Comparison of ENCODE assay signal across 8 cellular contexts in genomic region chr3:184133840-184134745, GRCh38. TPM values are rescaled to one million over a fixed set of nuclear protein-coding genes. Genes with fewer than 3 reads are reported as not detected.
DNase-seq lines count a peak whose midpoint lies in the region; ATAC-seq and TF ChIP-seq lines count a peak whose summit lies in the region.

No MANE protein-coding gene starts in this region.

- 1% methylated on average over 37 of the region's 37 CpGs for WGBS in esophagus muscularis mucosa

- peak overlapping the region; percentile 87 to 97 (median 92) for H3K4me3 ChIP-seq in esophagus muscularis mucosa
- peak overlapping the region; percentile 9 for H3K4me3 ChIP-seq in mucosa of descending colon

- H3K4me3 Mint-ChIP-seq in activated T-cell treated with anti-CD3 and anti-CD28 coated beads, Interleukin-2, amount 50 U/mL, for 24 hours = peak overlapping the region; percentile 95
- H3K4me3 Mint-ChIP-seq in stimulated activated naive CD8-positive, alpha-beta T cell treated with anti-CD3 and anti-CD28 coated beads, Interleukin-15, amount 100 ng/mL, for 72 hours = peak overlapping the region; percentile 86 to 98

- no peaks in the 10 kb centered on the region for H3K27me3 Mint-ChIP-seq in activated T-cell treated with anti-CD3 and anti-CD28 coated beads, Interleukin-2, amount 50 U/mL, for 24 hours
- H3K27me3 Mint-ChIP-seq in stimulated activated naive CD8-positive, alpha-beta T cell treated with anti-CD3 and anti-CD28 coated beads, Interleukin-15, amount 100 ng/mL, for 72 hours = no peaks in the 10 kb centered on the region

- H3K36me3 ChIP-seq in esophagus muscularis mucosa (peaks cover 2 to 18% (median 15%) of the 10 kb centered on the region in 4 donors), mucosa of descending colon (ENCODE audit: low read depth) (no peaks in the 10 kb centered on the region)

- CTCF ChIA-PET in GM10248 (lab: Yijun Ruan, JAX) = interaction anchor here (1.0 to 1.9 kb wide), 6 partner anchors 24 to 250 kb away, joined by 3 to 6 read pairs (median 4); partner anchors contain the start of genes EEF1AKMT4 and PARL

- POLR2A ChIA-PET in GM10248 (lab: Yijun Ruan, JAX) = interaction anchor here (0.6 kb wide), 1 partner anchor 226 kb away, joined by 3 read pairs; no protein-coding TSS in a partner anchor

- peaks cover 40% of the 10 kb centered on the region for H3K4me1 Mint-ChIP-seq in activated T-cell treated with anti-CD3 and anti-CD28 coated beads, Interleukin-2, amount 50 U/mL, for 24 hours (ENCODE audit: low read depth)
- H3K4me1 Mint-ChIP-seq in stimulated activated naive CD8-positive, alpha-beta T cell treated with anti-CD3 and anti-CD28 coated beads, Interleukin-15, amount 100 ng/mL, for 72 hours = peaks cover 33% of the 10 kb centered on the region

- ATAC-seq in mucosa of descending colon = peak; percentile 76
- ATAC-seq in stimulated activated naive CD8-positive, alpha-beta T cell treated with anti-CD3 and anti-CD28 coated beads, Interleukin-15, amount 100 ng/mL, for 72 hours = peak; percentile 27

- no peaks in the 10 kb centered on the region for H3K9me3 Mint-ChIP-seq in activated T-cell treated with anti-CD3 and anti-CD28 coated beads, Interleukin-2, amount 50 U/mL, for 24 hours
- no peaks in the 10 kb centered on the region for H3K9me3 Mint-ChIP-seq in stimulated activated naive CD8-positive, alpha-beta T cell treated with anti-CD3 and anti-CD28 coated beads, Interleukin-15, amount 100 ng/mL, for 72 hours

- H3K27me3 ChIP-seq in esophagus muscularis mucosa = no peaks in the 10 kb centered on the region

- DNase-seq in GM10248 (ENCODE audit: extremely low spot score) (peak; percentile 68), HUDEP-2 (lab: John Stamatoyannopoulos, UW; ENCODE audit: unreplicated experiment in 76 of 76) (peak in 73 of 76 experiments; percentile 10 to 84 (median 69)), NOMO-1 treated with dmso at 0.1 percent for 144 hours (lab: John Stamatoyannopoulos, UW; ENCODE audit: unreplicated experiment) (peak; percentile 81), esophagus muscularis mucosa (ENCODE audit: extremely low spot score) (peak; percentile 92), mucosa of descending colon (peak; percentile 88 to 90 (median 90)), GM19240 (ENCODE audit: insufficient read length, low spot score) (no peak)
- DNase-seq in activated T-cell treated with anti-CD3 and anti-CD28 coated beads, Interleukin-2, amount 50 U/mL, for 24 hours = peak; percentile 79
- peak; percentile 16 to 35 for DNase-seq in stimulated activated naive CD8-positive, alpha-beta T cell treated with anti-CD3 and anti-CD28 coated beads, Interleukin-15, amount 100 ng/mL, for 72 hours

- peak overlapping the region; percentile 95 for H3K27ac Mint-ChIP-seq in activated T-cell treated with anti-CD3 and anti-CD28 coated beads, Interleukin-2, amount 50 U/mL, for 24 hours
- H3K27ac Mint-ChIP-seq in stimulated activated naive CD8-positive, alpha-beta T cell treated with anti-CD3 and anti-CD28 coated beads, Interleukin-15, amount 100 ng/mL, for 72 hours = peak overlapping the region; percentile 90 to 97

- intact Hi-C loops in esophagus muscularis mucosa (cut with DNase I) (loop anchor here (2.0 to 5.0 kb wide), 3 partner anchors 41 to 118 kb away; partner anchors contain the start of genes ABCC5 and AP2M1), mucosa of descending colon (cut with DNase I, micrococcal nuclease) (no loop called here)

- peaks cover 47% of the 10 kb centered on the region for H3K36me3 Mint-ChIP-seq in activated T-cell treated with anti-CD3 and anti-CD28 coated beads, Interleukin-2, amount 50 U/mL, for 24 hours (ENCODE audit: low read depth)

- no peak for TF ChIP-seq EP300 in esophagus muscularis mucosa (IDR thresholded peaks at IDR 0.05)

- TF ChIP-seq CTCF in GM10248 (IDR thresholded peaks at IDR 0.05; ENCODE audit: control extremely low read depth, extremely low read depth, low read depth, missing control alignments) = no peak
- TF ChIP-seq CTCF in esophagus muscularis mucosa (IDR thresholded peaks at IDR 0.05) = no peak
- TF ChIP-seq CTCF in mucosa of descending colon (IDR thresholded peaks at IDR 0.05) = no peak

- no peaks in the 10 kb centered on the region for H3K9me3 ChIP-seq in esophagus muscularis mucosa
- H3K9me3 ChIP-seq in mucosa of descending colon = no peaks in the 10 kb centered on the region

- H3K4me1 ChIP-seq in esophagus muscularis mucosa (peaks cover 14 to 35% (median 23%) of the 10 kb centered on the region in 4 donors), mucosa of descending colon (ENCODE audit: low read depth) (peaks cover 17% of the 10 kb centered on the region)

- no peak for TF ChIP-seq POLR2A in esophagus muscularis mucosa (IDR thresholded peaks at IDR 0.05; ENCODE audit: low read depth)

- H3K27ac ChIP-seq in esophagus muscularis mucosa (replicated peaks in 1 of 4) = peak overlapping the region; percentile 85 to 91 (median 88)

RNA-seq across cellular contexts. Expression of gene EIF2B5, which starts 1.1 kb away (rescaled TPM):
- total RNA-seq in esophagus muscularis mucosa (10 to 100 TPM; 29.3 to 39.5 (median 33.8) TPM), mucosa of descending colon (10 to 100 TPM; 41.4 to 48.6 (median 47.0) TPM)

RNA-seq across cellular contexts. Expression of gene DVL3, which starts 21.1 kb away (rescaled TPM):
- total RNA-seq in esophagus muscularis mucosa (100 to 1,000 TPM in 2 of 4 donors, 10 to 100 TPM in 2; 64.0 to 119 (median 86.3) TPM), mucosa of descending colon (100 to 1,000 TPM in 1 of 3 donors, 10 to 100 TPM in 2; 63.3 to 104 (median 69.1) TPM)

RNA-seq across cellular contexts. Expression of gene HTR3E, which starts 37.2 kb away (rescaled TPM):
- not detected for total RNA-seq in esophagus muscularis mucosa
- total RNA-seq in mucosa of descending colon = under 1 TPM; 0.16 to 0.70 (median 0.35) TPM

RNA-seq across cellular contexts. Expression of gene AP2M1, which starts 40.6 kb away (rescaled TPM):
- total RNA-seq in esophagus muscularis mucosa (100 to 1,000 TPM; 258 to 397 (median 298) TPM), mucosa of descending colon (100 to 1,000 TPM; 215 to 297 (median 227) TPM)

RNA-seq across cellular contexts. Expression of gene ABCF3, which starts 51.9 kb away (rescaled TPM):
- total RNA-seq in esophagus muscularis mucosa (10 to 100 TPM; 34.8 to 43.2 (median 36.9) TPM), mucosa of descending colon (10 to 100 TPM; 60.7 to 79.7 (median 72.3) TPM)
